In the genomic region with DNA sequence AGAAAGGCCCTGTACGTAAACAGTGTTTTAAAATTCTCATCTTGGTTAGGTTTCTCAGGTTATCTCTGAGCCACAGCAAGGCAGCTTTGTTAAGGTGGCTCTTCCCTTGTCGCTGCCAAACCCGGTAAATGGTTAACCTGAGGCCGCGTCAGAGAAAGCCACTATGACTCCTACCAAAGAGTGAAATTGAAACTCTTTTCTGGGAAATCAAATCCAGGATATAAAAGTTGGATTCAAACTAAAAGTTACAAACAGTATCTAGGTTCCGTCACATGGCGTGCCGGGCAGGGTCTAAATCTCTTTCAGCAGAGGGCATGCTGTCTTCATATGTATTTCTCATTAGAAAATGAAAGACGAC, we compare ENCODE assay signal across 8 cellular contexts.
A peak's percentile ranks its signal among the peaks of the same experiment; 100 is the strongest.
DNase-seq lines count a peak whose midpoint lies in the region; ATAC-seq and TF ChIP-seq lines count a peak whose summit lies in the region.

No MANE protein-coding gene starts in this region.

- peaks cover 3% of the 10 kb centered on the region for H3K9me3 Mint-ChIP-seq in stimulated activated memory B cell treated with anti-CD40 and anti-IgM and Interleukin-4, amounts not matched to agents 10 μg/mL and 1 μg/mL and 100 μg/mL, for 72 hours

- H3K36me3 Mint-ChIP-seq in stimulated activated memory B cell treated with anti-CD40 and anti-IgM and Interleukin-4, amounts not matched to agents 10 μg/mL and 1 μg/mL and 100 μg/mL, for 72 hours: peaks cover 11% of the 10 kb centered on the region

- ATAC-seq in GM21447 (IDR thresholded peaks at IDR 0.05; ENCODE audit: unreplicated experiment): peak; percentile 54
- ATAC-seq in stimulated activated memory B cell treated with anti-CD40 and anti-IgM and Interleukin-4, amounts not matched to agents 10 μg/mL and 1 μg/mL and 100 μg/mL, for 72 hours: peak; percentile 67

- H3K27me3 ChIP-seq in HUES48 (ENCODE audit: control insufficient read depth, insufficient read depth, low read length): no peaks in the 10 kb centered on the region
- no peaks in the 10 kb centered on the region for H3K27me3 ChIP-seq in effector memory CD4-positive, alpha-beta T cell (replicated peaks; ENCODE audit: control insufficient read depth, insufficient read depth, low read length, poor library complexity, severe bottlenecking)

- H3K36me3 ChIP-seq in HUES48 (ENCODE audit: control insufficient read depth, insufficient read depth, low read length): no peaks in the 10 kb centered on the region
- no peaks in the 10 kb centered on the region for H3K36me3 ChIP-seq in effector memory CD4-positive, alpha-beta T cell (ENCODE audit: control insufficient read depth, insufficient read depth, low read length)

- H3K4me1 ChIP-seq in HUES48 (ENCODE audit: control insufficient read depth, insufficient read depth, low read length): peaks cover 14% of the 10 kb centered on the region; the same call in 1 of the 2 replicates
- peaks cover 3% of the 10 kb centered on the region for H3K4me1 ChIP-seq in effector memory CD4-positive, alpha-beta T cell (ENCODE audit: control insufficient read depth, insufficient read depth, low read length, poor library complexity, severe bottlenecking)

- no peak for TF ChIP-seq CTCF in WI38 (IDR thresholded peaks at IDR 0.05; ENCODE audit: low read depth, low read length)

- peak; percentile 84 for DNase-seq in DMS53 (lab: John Stamatoyannopoulos, UW)
- peak in 1 of 3 donors; percentile 16 for DNase-seq in effector memory CD4-positive, alpha-beta T cell
- peak; percentile 74 for DNase-seq in midbrain (lab: John Stamatoyannopoulos, UW)
- no peak for DNase-seq in 8988T

- H3K27ac Mint-ChIP-seq in stimulated activated memory B cell treated with anti-CD40 and anti-IgM and Interleukin-4, amounts not matched to agents 10 μg/mL and 1 μg/mL and 100 μg/mL, for 72 hours: peak overlapping the region; percentile 97

- no peaks in the 10 kb centered on the region for H3K9me3 ChIP-seq in HUES48 (ENCODE audit: control insufficient read depth, insufficient read depth, low read length)
- no peaks in the 10 kb centered on the region for H3K9me3 ChIP-seq in effector memory CD4-positive, alpha-beta T cell (ENCODE audit: control insufficient read depth, low read length)

- H3K27me3 Mint-ChIP-seq in stimulated activated memory B cell treated with anti-CD40 and anti-IgM and Interleukin-4, amounts not matched to agents 10 μg/mL and 1 μg/mL and 100 μg/mL, for 72 hours: no peaks in the 10 kb centered on the region

- H3K4me3 ChIP-seq in HUES48 (ENCODE audit: low read depth, low read length): peak overlapping the region; percentile 96
- peak overlapping the region; percentile 90 for H3K4me3 ChIP-seq in WI38 (ENCODE audit: low read depth, low read length)
- peak overlapping the region; percentile 92 for H3K4me3 ChIP-seq in effector memory CD4-positive, alpha-beta T cell (ENCODE audit: insufficient read depth, low read depth, low read length, poor library complexity, severe bottlenecking)

- H3K4me1 Mint-ChIP-seq in stimulated activated memory B cell treated with anti-CD40 and anti-IgM and Interleukin-4, amounts not matched to agents 10 μg/mL and 1 μg/mL and 100 μg/mL, for 72 hours: peaks cover 20% of the 10 kb centered on the region

- H3K9ac ChIP-seq in HUES48 (ENCODE audit: low read depth, low read length): peak overlapping the region; percentile 90

- peak overlapping the region; percentile 98 for H3K4me3 Mint-ChIP-seq in stimulated activated memory B cell treated with anti-CD40 and anti-IgM and Interleukin-4, amounts not matched to agents 10 μg/mL and 1 μg/mL and 100 μg/mL, for 72 hours

- H3K27ac ChIP-seq in HUES48 (ENCODE audit: low read depth, low read length): peak overlapping the region; percentile 90
- H3K27ac ChIP-seq in effector memory CD4-positive, alpha-beta T cell (ENCODE audit: insufficient read depth, low read length, poor library complexity, severe bottlenecking): peak overlapping the region; percentile 95
